In the genomic region with DNA sequence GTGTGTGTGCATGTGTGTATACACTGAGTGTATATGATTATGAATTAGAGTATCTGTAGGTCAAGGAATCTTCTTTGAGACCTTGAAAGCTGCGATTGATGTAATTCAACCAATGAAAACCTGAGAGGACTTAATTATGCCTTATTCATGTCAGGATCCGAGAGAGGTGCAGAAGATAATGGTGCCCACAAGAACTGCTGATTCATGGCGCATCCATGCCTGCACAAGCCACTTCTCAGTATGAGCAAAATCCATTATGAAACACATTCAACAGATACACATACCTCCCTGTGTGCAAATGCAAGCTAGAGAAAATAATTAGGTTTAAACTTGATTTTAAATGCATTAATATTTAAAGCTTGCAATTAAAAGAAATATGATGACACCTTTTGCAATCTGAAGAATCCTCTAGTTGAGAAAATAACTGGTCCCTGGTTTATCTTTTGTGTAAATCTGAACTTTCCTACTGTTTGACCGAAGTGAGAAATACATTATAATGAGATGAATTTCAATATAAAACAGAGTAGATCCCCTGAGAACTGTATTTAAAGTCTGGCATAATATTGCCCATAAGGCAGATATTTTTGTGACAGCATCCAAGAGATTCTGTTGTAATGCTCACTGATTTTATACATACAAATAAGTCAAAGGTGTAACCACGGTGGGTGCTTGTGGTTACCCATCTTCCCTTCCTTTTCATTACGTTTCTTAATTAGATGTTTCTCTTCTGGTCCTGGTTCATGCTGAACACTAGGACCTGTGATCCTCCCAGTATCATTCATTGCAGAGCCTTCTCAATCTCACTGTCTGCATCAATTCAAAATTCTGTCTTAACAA, we compare ENCODE assay signal across 23 cellular contexts. TPM values are rescaled to one million over a fixed set of nuclear protein-coding genes. Genes with fewer than 3 reads are reported as not detected.
"Had no signal": no experiment of that assay in that cellular context is flagged by ENCODE, and none has a peak within 500 bp of the region (broad histone marks: within the 10 kb centered on the region; RNA-seq: fewer than 3 reads in every experiment).

No MANE protein-coding gene starts in this region.

- H3K4me3 Mint-ChIP-seq: activated naive CD8-positive, alpha-beta T cell treated with anti-CD3 and anti-CD28 coated beads, Interleukin-2, amount 50 U/mL, for 24 hours; activated T-cell treated with anti-CD3 and anti-CD28 coated beads, Interleukin-2, amount 50 U/mL, for 4 hours; effector memory CD8-positive, alpha-beta T cell; mesothelial cell of epicardium; neural crest cell had no signal

- H3K4me3 ChIP-seq: ascending aorta, heart left ventricle, prostate gland, skin epidermis, stomach, testis, upper lobe of left lung had no signal

- DNase-seq: activated CD4-positive, CD25-positive, alpha-beta regulatory T cell; activated effector memory CD4-positive, alpha-beta T cell treated with Interleukin-2 at 50 U/mL for 16 hours; activated naive CD8-positive, alpha-beta T cell treated with anti-CD3 and anti-CD28 coated beads, Interleukin-2, amount 50 U/mL, for 24 hours; activated T-cell treated with anti-CD3 and anti-CD28 coated beads, Interleukin-2, amount 50 U/mL, for 4 hours; dermis blood vessel endothelial cell; effector memory CD8-positive, alpha-beta T cell; foreskin melanocyte; heart left ventricle; right cardiac atrium; stimulated activated CD4-positive, alpha-beta T cell treated with anti-CD3 and anti-CD28 coated beads, Interleukin-15, amount 100 ng/mL, for 24 hours; stimulated activated CD4-positive, alpha-beta T cell treated with anti-CD3 and anti-CD28 coated beads, Interleukin-4, amount 100 ng/mL, for 24 hours; stomach; testis; upper lobe of left lung had no signal

- H3K4me1 ChIP-seq: ascending aorta, prostate gland, testis had no signal

- H3K27me3 ChIP-seq: ascending aorta, heart left ventricle, stomach, testis, upper lobe of left lung had no signal

- H3K27me3 Mint-ChIP-seq: activated naive CD8-positive, alpha-beta T cell treated with anti-CD3 and anti-CD28 coated beads, Interleukin-2, amount 50 U/mL, for 24 hours; effector memory CD8-positive, alpha-beta T cell had no signal

- H3K27ac Mint-ChIP-seq: activated naive CD8-positive, alpha-beta T cell treated with anti-CD3 and anti-CD28 coated beads, Interleukin-2, amount 50 U/mL, for 24 hours; effector memory CD8-positive, alpha-beta T cell; mesothelial cell of epicardium had no signal

- ATAC-seq: activated naive CD8-positive, alpha-beta T cell treated with anti-CD3 and anti-CD28 coated beads, Interleukin-2, amount 50 U/mL, for 24 hours; activated T-cell treated with anti-CD3 and anti-CD28 coated beads, Interleukin-2, amount 50 U/mL, for 4 hours; effector memory CD8-positive, alpha-beta T cell; heart left ventricle; right cardiac atrium had no signal

- H3K36me3 Mint-ChIP-seq: mesothelial cell of epicardium had no signal

- H3K27ac ChIP-seq: ascending aorta, epithelial cell of prostate, heart left ventricle, prostate gland, skin epidermis, stomach, testis, upper lobe of left lung had no signal

- H3K9me3 Mint-ChIP-seq: activated naive CD8-positive, alpha-beta T cell treated with anti-CD3 and anti-CD28 coated beads, Interleukin-2, amount 50 U/mL, for 24 hours; activated T-cell treated with anti-CD3 and anti-CD28 coated beads, Interleukin-2, amount 50 U/mL, for 4 hours; effector memory CD8-positive, alpha-beta T cell; mesothelial cell of epicardium; neural crest cell had no signal

- H3K36me3 ChIP-seq: ascending aorta, heart left ventricle, prostate gland, stomach, upper lobe of left lung had no signal

- H3K9me3 ChIP-seq: ascending aorta, heart left ventricle, prostate gland, stomach, testis, upper lobe of left lung had no signal

RNA-seq across cellular contexts. Expression of a gene that starts 45.6 kb away (rescaled TPM):
- total RNA-seq: ascending aorta, bronchial epithelial cell, dermis blood vessel endothelial cell, fibroblast of lung, mesothelial cell of epicardium, neural crest cell, osteoblast had no signal
